Comparison of ENCODE assay signal across 8 cellular contexts in genomic region chr15:65856821-65857455, GRCh38. TPM values are rescaled to one million over a fixed set of nuclear protein-coding genes. Genes with fewer than 3 reads are reported as not detected.
DNase-seq lines count a peak whose midpoint lies in the region; ATAC-seq and TF ChIP-seq lines count a peak whose summit lies in the region.

No MANE protein-coding gene starts in this region.

- DNase-seq in GF-D8 (lab: John Stamatoyannopoulos, UW) (peak; percentile 7), lower lobe of right lung (peak; percentile 84)
- peak; percentile 66 to 74 (median 70) for DNase-seq in activated CD4-positive, CD25-positive, alpha-beta regulatory T cell (lab: John Stamatoyannopoulos, UW)
- peak; percentile 67 for DNase-seq in central memory CD4-positive, alpha-beta T cell
- peak; percentile 54 to 63 for DNase-seq in stimulated activated CD8-positive, alpha-beta memory T cell treated with anti-CD3 and anti-CD28 coated beads, Interleukin-15, amount 100 ng/mL, for 48 hours (ENCODE audit: low read depth in 2 of 2)

- H3K4me1 ChIP-seq in lower lobe of right lung, result no peaks in the 10 kb centered on the region

- intact Hi-C loops in lower lobe of right lung (cut with DNase I), result no loop called here

- TF ChIP-seq CTCF in LNCAP (IDR thresholded peaks at IDR 0.05) (peak; percentile 90), lower lobe of right lung (IDR thresholded peaks at IDR 0.05) (peak; percentile 90)

- peak; percentile 81 to 82 for ATAC-seq in lower lobe of right lung
- no peak for ATAC-seq in GM19455 (IDR thresholded peaks at IDR 0.05; ENCODE audit: unreplicated experiment)
- ATAC-seq in HG02938 (IDR thresholded peaks at IDR 0.05; ENCODE audit: unreplicated experiment), result no peak

- H3K36me3 ChIP-seq in lower lobe of right lung, result no peaks in the 10 kb centered on the region

- H3K27ac ChIP-seq in lower lobe of right lung, result no peak overlapping the region

- no peaks in the 10 kb centered on the region for H3K27me3 ChIP-seq in lower lobe of right lung (ENCODE audit: low read depth)

- no peak overlapping the region for H3K4me3 ChIP-seq in lower lobe of right lung

- no peaks in the 10 kb centered on the region for H3K9me3 ChIP-seq in lower lobe of right lung

RNA-seq across cellular contexts. Expression of gene RAB11A, which starts 12.4 kb away (rescaled TPM):
- total RNA-seq in lower lobe of right lung, result 218 TPM

Comparison
In these comparisons a context has a peak if more than half of its experiments do, and no peak if none do; other contexts are left out.
1. DNase-seq: peak in every context shown above with its lines; median percentile 84 in lower lobe of right lung; 70 in activated CD4-positive, CD25-positive, alpha-beta regulatory T cell; 67 in central memory CD4-positive, alpha-beta T cell; 58 in stimulated activated CD8-positive, alpha-beta memory T cell treated with anti-CD3 and anti-CD28 coated beads, Interleukin-15, amount 100 ng/mL, for 48 hours; 7 in GF-D8.
2. ATAC-seq: peak in lower lobe of right lung (2 of 2); none in GM19455 (single experiment) and HG02938 (single experiment).